1 cellular context compared by ENCODE assay signal in genomic region chr1:1435094-1435903, GRCh38.
TF ChIP-seq lines count a peak whose summit lies in the region.

Gene VWA1, plus strand, starts transcription at chr1:1435690. Its CDS starts 59 bp downstream, at chr1:1435749.

TF ChIP-seq in HepG2, 621 proteins besides CTCF, POLR2A, EP300 and RAD21 (continued from another document and continues in another):
- TF ChIP-seq ZHX2 (IDR thresholded peaks at IDR 0.05; ENCODE audit: low read depth) (no peak), ZHX2 (CRISPR knock-in tag; IDR thresholded peaks at IDR 0.05; ENCODE audit: borderline replicate concordance) (0 out of 2 replicates have a peak, but pooled peaks have one; percentile 57), TFE3 (CRISPR knock-in tag; IDR thresholded peaks at IDR 0.05) (no peak), ZNF761 (CRISPR knock-in tag; conservative IDR thresholded peaks at IDR 0.05) (peak; percentile 81; the same call in 1 of the 2 replicates), NR2C2 (CRISPR knock-in tag; IDR thresholded peaks at IDR 0.05; ENCODE audit: borderline replicate concordance) (peak; percentile 23; the same call in 1 of the 2 replicates), FOXP1 (IDR thresholded peaks at IDR 0.05) (no peak), FOXP1 (CRISPR knock-in tag; IDR thresholded peaks at IDR 0.05) (no peak), ZNF652 (CRISPR knock-in tag; IDR thresholded peaks at IDR 0.05; ENCODE audit: borderline replicate concordance, low read depth) (no peak), POLR2AphosphoS5 (IDR thresholded peaks at IDR 0.05; ENCODE audit: low read depth, low read length) (peak; percentile 67), NFIB (CRISPR knock-in tag; IDR thresholded peaks at IDR 0.05; ENCODE audit: borderline replicate concordance) (no peak), PTBP1 (IDR thresholded peaks at IDR 0.05; ENCODE audit: low read depth, low read length, poor library complexity, severe bottlenecking) (no peak), ZNF20 (CRISPR knock-in tag; IDR thresholded peaks at IDR 0.05) (no peak), SIX1 (CRISPR knock-in tag; IDR thresholded peaks at IDR 0.05; ENCODE audit: borderline replicate concordance) (no peak), SMAD1 (CRISPR knock-in tag; IDR thresholded peaks at IDR 0.05; ENCODE audit: borderline replicate concordance, low read depth) (peak; percentile 91), SIN3B (IDR thresholded peaks at IDR 0.05; ENCODE audit: low read length) (no peak), ZFP1 (CRISPR knock-in tag; IDR thresholded peaks at IDR 0.05) (no peak), ETS1 (CRISPR knock-in tag; IDR thresholded peaks at IDR 0.05) (no peak), NPAS2 (CRISPR knock-in tag; IDR thresholded peaks at IDR 0.05; ENCODE audit: borderline replicate concordance) (no peak), KMT2A (CRISPR knock-in tag; IDR thresholded peaks at IDR 0.05) (no peak), GLI4 (CRISPR knock-in tag; IDR thresholded peaks at IDR 0.05; ENCODE audit: borderline replicate concordance) (0 out of 2 replicates have a peak, but pooled peaks have one; percentile 51), MIER3 (CRISPR knock-in tag; IDR thresholded peaks at IDR 0.05; ENCODE audit: borderline replicate concordance) (no peak), ISL2 (CRISPR knock-in tag; IDR thresholded peaks at IDR 0.05) (no peak; the same call in 1 of the 2 replicates), IKZF1 (IDR thresholded peaks at IDR 0.05) (no peak), PATZ1 (CRISPR knock-in tag; IDR thresholded peaks at IDR 0.05) (peak; percentile 34; the same call in 1 of the 2 replicates), HMGA1 (CRISPR knock-in tag; conservative IDR thresholded peaks at IDR 0.05) (no peak), ZNF549 (CRISPR knock-in tag; IDR thresholded peaks at IDR 0.05) (no peak), CENPT (CRISPR knock-in tag; IDR thresholded peaks at IDR 0.05; ENCODE audit: low read depth) (no peak), CEBPG (CRISPR knock-in tag; IDR thresholded peaks at IDR 0.05) (no peak), MED1 (CRISPR knock-in tag; IDR thresholded peaks at IDR 0.05) (peak; percentile 69), THAP11 (CRISPR knock-in tag; IDR thresholded peaks at IDR 0.05) (no peak), ZBTB10 (CRISPR knock-in tag; IDR thresholded peaks at IDR 0.05; ENCODE audit: borderline replicate concordance) (no peak), ELF3 (CRISPR knock-in tag; IDR thresholded peaks at IDR 0.05) (no peak), UBTF (CRISPR knock-in tag; IDR thresholded peaks at IDR 0.05) (peak; percentile 73), HMG20B (CRISPR knock-in tag; conservative IDR thresholded peaks at IDR 0.05) (no peak), ZNF274 (CRISPR knock-in tag; IDR thresholded peaks at IDR 0.05) (peak; percentile 83), ZSCAN9 (CRISPR knock-in tag; IDR thresholded peaks at IDR 0.05; ENCODE audit: borderline replicate concordance) (no peak), ZNF121 (CRISPR knock-in tag; IDR thresholded peaks at IDR 0.05) (no peak; the same call in 1 of the 2 replicates), ASH2L (IDR thresholded peaks at IDR 0.05; ENCODE audit: insufficient read length, low read depth, low read length) (no peak), ATF7 (IDR thresholded peaks at IDR 0.05) (no peak), ATF7 (CRISPR knock-in tag; IDR thresholded peaks at IDR 0.05) (no peak), KLF16 (CRISPR knock-in tag; IDR thresholded peaks at IDR 0.05) (no peak; a peak in 1 of 4 replicates), ZNF782 (CRISPR knock-in tag; IDR thresholded peaks at IDR 0.05; ENCODE audit: borderline replicate concordance) (no peak), ZBTB39 (CRISPR knock-in tag; IDR thresholded peaks at IDR 0.05) (no peak), HBP1 (CRISPR knock-in tag; IDR thresholded peaks at IDR 0.05; ENCODE audit: low read depth) (no peak), WIZ (CRISPR knock-in tag; IDR thresholded peaks at IDR 0.05) (0 out of 2 replicates have a peak, but pooled peaks have one; percentile 20), ZNF160 (CRISPR knock-in tag; IDR thresholded peaks at IDR 0.05) (peak; percentile 63; the same call in 1 of the 2 replicates), EED (CRISPR knock-in tag; IDR thresholded peaks at IDR 0.05) (no peak), ZEB1 (IDR thresholded peaks at IDR 0.05; ENCODE audit: insufficient replicate concordance, low read depth) (no peak), ZNF577 (CRISPR knock-in tag; IDR thresholded peaks at IDR 0.05; ENCODE audit: borderline replicate concordance, low read depth) (no peak), ELF1 (CRISPR knock-in tag; IDR thresholded peaks at IDR 0.05) (no peak)
